Comparison of ENCODE assay signal across 12 cellular contexts in genomic region chr7:73941836-73942551, GRCh38.
DNase-seq lines count a peak whose midpoint lies in the region; ATAC-seq and TF ChIP-seq lines count a peak whose summit lies in the region.
"Had no signal": no experiment of that assay in that cellular context is flagged by ENCODE, and none has a peak within 500 bp of the region (broad histone marks: within the 10 kb centered on the region; RNA-seq: fewer than 3 reads in every experiment).

No MANE protein-coding gene starts in this region.

- H3K4me3 ChIP-seq in gastroesophageal sphincter, result no peak overlapping the region

- H3K27me3 Mint-ChIP-seq in HFFc6 (ENCODE audit: insufficient read depth), result no peaks in the 10 kb centered on the region; the same call in 1 of the 2 replicates
- H3K27me3 Mint-ChIP-seq: progenitor cell of endocrine pancreas had no signal

- peak; percentile 71 for ATAC-seq in gastroesophageal sphincter

- TF ChIP-seq POLR2A in gastroesophageal sphincter (IDR thresholded peaks at IDR 0.05), result no peak

- H3K36me3 ChIP-seq in gastroesophageal sphincter, result no peaks in the 10 kb centered on the region

- peaks cover 8% of the 10 kb centered on the region; the same call in 1 of the 2 replicates for H3K9me3 Mint-ChIP-seq in HFFc6

- DNase-seq in AG08395 (ENCODE audit: low spot score) (peak; percentile 76), HFFc6 (peak; percentile 31), amniotic stem cell (lab: John Stamatoyannopoulos, UW) (peak; percentile 2), mesenteric fat pad (ENCODE audit: low spot score) (no peak), NCI-H1436 (lab: John Stamatoyannopoulos, UW) (no peak), caudate nucleus (lab: John Stamatoyannopoulos, UW) (no peak), substantia nigra (lab: John Stamatoyannopoulos, UW) (no peak)
- DNase-seq: DMS153; stimulated activated CD4-positive, alpha-beta T cell treated with anti-CD3 and anti-CD28 coated beads, Interleukin-1b, Interleukin-23, amount 100 ng/mL, for 48 hours had no signal

- peaks cover 13% of the 10 kb centered on the region; the same call in 1 of the 2 replicates for H3K36me3 Mint-ChIP-seq in HFFc6 (ENCODE audit: low read depth)
- H3K36me3 Mint-ChIP-seq: brain had no signal

- no peak for TF ChIP-seq EP300 in gastroesophageal sphincter (IDR thresholded peaks at IDR 0.05)

- H3K4me1 ChIP-seq in gastroesophageal sphincter, result peaks cover 0 to 6% (median 0%) of the 10 kb centered on the region in 3 donors

- peak overlapping the region; percentile 48; the same call in 1 of the 2 replicates for H3K27ac Mint-ChIP-seq in HFFc6
- H3K27ac Mint-ChIP-seq: brain, progenitor cell of endocrine pancreas had no signal

- H3K27me3 ChIP-seq in gastroesophageal sphincter, result no peaks in the 10 kb centered on the region

- 54 to 56% methylated on average over 2 of the region's 2 CpGs for WGBS in gastroesophageal sphincter (ENCODE audit: low coverage in 1 of 2), 2 donors

- H3K4me3 Mint-ChIP-seq in HFFc6, result no peak overlapping the region
- H3K4me3 Mint-ChIP-seq: brain had no signal

- TF ChIP-seq CTCF in HFFc6 (IDR thresholded peaks at IDR 0.05) (no peak), gastroesophageal sphincter (IDR thresholded peaks at IDR 0.05) (peak in 1 of 4 experiments; percentile 27)

- H3K27ac ChIP-seq in gastroesophageal sphincter, result peak overlapping the region in 3 of 4 donors; percentile 27 to 50 (median 40)
- no peak overlapping the region for H3K27ac ChIP-seq in caudate nucleus (ENCODE audit: low read depth, low read length)
- H3K27ac ChIP-seq in substantia nigra (ENCODE audit: low read depth, low read length, poor library complexity, severe bottlenecking), result no peak overlapping the region

- peaks cover 0 to 21% (median 2%) of the 10 kb centered on the region in 3 donors for H3K9me3 ChIP-seq in gastroesophageal sphincter

- peaks cover 20% of the 10 kb centered on the region for H3K4me1 Mint-ChIP-seq in HFFc6 (ENCODE audit: low read depth)
- H3K4me1 Mint-ChIP-seq: brain had no signal

Comparison
In these comparisons a context has a peak if more than half of its experiments do, and no peak if none do; other contexts are left out.
1. DNase-seq: peak in AG08395 (single experiment), HFFc6 (single experiment) and amniotic stem cell (single experiment); none in mesenteric fat pad (single experiment), NCI-H1436 (single experiment), caudate nucleus (0 of 61) and substantia nigra (0 of 49).
2. H3K27ac ChIP-seq: peak in gastroesophageal sphincter (3 of 4); none in caudate nucleus (single experiment) and substantia nigra (single experiment).